Comparison of ENCODE assay signal across 1 cellular context in genomic region chr1:118960567-118961136, GRCh38.
TF ChIP-seq lines count a peak whose summit lies in the region.

No MANE protein-coding gene starts in this region.

TF ChIP-seq in HepG2, 621 proteins besides CTCF, POLR2A, EP300 and RAD21 (continued from another document and continues in another):
- TF ChIP-seq, protein P1, sequence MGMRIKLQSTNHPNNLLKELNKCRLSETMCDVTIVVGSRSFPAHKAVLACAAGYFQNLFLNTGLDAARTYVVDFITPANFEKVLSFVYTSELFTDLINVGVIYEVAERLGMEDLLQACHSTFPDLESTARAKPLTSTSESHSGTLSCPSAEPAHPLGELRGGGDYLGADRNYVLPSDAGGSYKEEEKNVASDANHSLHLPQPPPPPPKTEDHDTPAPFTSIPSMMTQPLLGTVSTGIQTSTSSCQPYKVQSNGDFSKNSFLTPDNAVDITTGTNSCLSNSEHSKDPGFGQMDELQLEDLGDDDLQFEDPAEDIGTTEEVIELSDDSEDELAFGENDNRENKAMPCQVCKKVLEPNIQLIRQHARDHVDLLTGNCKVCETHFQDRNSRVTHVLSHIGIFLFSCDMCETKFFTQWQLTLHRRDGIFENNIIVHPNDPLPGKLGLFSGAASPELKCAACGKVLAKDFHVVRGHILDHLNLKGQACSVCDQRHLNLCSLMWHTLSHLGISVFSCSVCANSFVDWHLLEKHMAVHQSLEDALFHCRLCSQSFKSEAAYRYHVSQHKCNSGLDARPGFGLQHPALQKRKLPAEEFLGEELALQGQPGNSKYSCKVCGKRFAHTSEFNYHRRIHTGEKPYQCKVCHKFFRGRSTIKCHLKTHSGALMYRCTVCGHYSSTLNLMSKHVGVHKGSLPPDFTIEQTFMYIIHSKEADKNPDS (CRISPR knock-in tag; IDR thresholded peaks at IDR 0.05), result peak; percentile 50; the same call in 1 of the 2 replicates
- TF ChIP-seq HNRNPK (IDR thresholded peaks at IDR 0.05; ENCODE audit: low read depth, low read length, poor library complexity, severe bottlenecking) (no peak), SRSF9 (IDR thresholded peaks at IDR 0.05; ENCODE audit: borderline replicate concordance, insufficient read depth, low read depth, low read length, poor library complexity, severe bottlenecking) (no peak), ZNF605 (CRISPR knock-in tag; IDR thresholded peaks at IDR 0.05) (peak; percentile 75), ZNF549 (CRISPR knock-in tag; IDR thresholded peaks at IDR 0.05) (no peak), GMEB1 (CRISPR knock-in tag; IDR thresholded peaks at IDR 0.05; ENCODE audit: borderline replicate concordance) (peak; percentile 68; the same call in 1 of the 2 replicates), ZXDC (CRISPR knock-in tag; IDR thresholded peaks at IDR 0.05) (no peak), NBN (conservative IDR thresholded peaks at IDR 0.05) (no peak), HOMEZ (CRISPR knock-in tag; IDR thresholded peaks at IDR 0.05; ENCODE audit: low read depth) (peak; percentile 96), ARNT2 (CRISPR knock-in tag; IDR thresholded peaks at IDR 0.05; ENCODE audit: low read depth) (0 out of 2 replicates have a peak, but pooled peaks have one; percentile 47), PHB2 (IDR thresholded peaks at IDR 0.05; ENCODE audit: partially characterized antibody) (no peak), TEAD3 (CRISPR knock-in tag; optimal IDR thresholded peaks at IDR 0.05; ENCODE audit: borderline replicate concordance) (peak; percentile 82), RARG (CRISPR knock-in tag; IDR thresholded peaks at IDR 0.05; ENCODE audit: low read depth) (no peak), ZNF251 (CRISPR knock-in tag; IDR thresholded peaks at IDR 0.05) (no peak), PRDM10 (CRISPR knock-in tag; IDR thresholded peaks at IDR 0.05; ENCODE audit: low read depth) (peak; percentile 68; the same call in 1 of the 2 replicates), MAFG (CRISPR knock-in tag; IDR thresholded peaks at IDR 0.05) (no peak), ZNF354B (CRISPR knock-in tag; IDR thresholded peaks at IDR 0.05) (no peak), RORA (CRISPR knock-in tag; IDR thresholded peaks at IDR 0.05) (no peak), ZNF432 (CRISPR knock-in tag; IDR thresholded peaks at IDR 0.05; ENCODE audit: borderline replicate concordance) (no peak), GATAD1 (CRISPR knock-in tag; IDR thresholded peaks at IDR 0.05) (peak; percentile 74), ZNF282 (IDR thresholded peaks at IDR 0.05; ENCODE audit: partially characterized antibody) (no peak), REST (IDR thresholded peaks at IDR 0.05; ENCODE audit: borderline replicate concordance in 1 of 2, low read depth in 1 of 2, low read length in 2 of 2) (peak in 1 of 2 experiments; percentile 62; a peak in 2 of 4 replicates), ZNF776 (CRISPR knock-in tag; IDR thresholded peaks at IDR 0.05) (no peak)
- TF ChIP-seq, protein P2, sequence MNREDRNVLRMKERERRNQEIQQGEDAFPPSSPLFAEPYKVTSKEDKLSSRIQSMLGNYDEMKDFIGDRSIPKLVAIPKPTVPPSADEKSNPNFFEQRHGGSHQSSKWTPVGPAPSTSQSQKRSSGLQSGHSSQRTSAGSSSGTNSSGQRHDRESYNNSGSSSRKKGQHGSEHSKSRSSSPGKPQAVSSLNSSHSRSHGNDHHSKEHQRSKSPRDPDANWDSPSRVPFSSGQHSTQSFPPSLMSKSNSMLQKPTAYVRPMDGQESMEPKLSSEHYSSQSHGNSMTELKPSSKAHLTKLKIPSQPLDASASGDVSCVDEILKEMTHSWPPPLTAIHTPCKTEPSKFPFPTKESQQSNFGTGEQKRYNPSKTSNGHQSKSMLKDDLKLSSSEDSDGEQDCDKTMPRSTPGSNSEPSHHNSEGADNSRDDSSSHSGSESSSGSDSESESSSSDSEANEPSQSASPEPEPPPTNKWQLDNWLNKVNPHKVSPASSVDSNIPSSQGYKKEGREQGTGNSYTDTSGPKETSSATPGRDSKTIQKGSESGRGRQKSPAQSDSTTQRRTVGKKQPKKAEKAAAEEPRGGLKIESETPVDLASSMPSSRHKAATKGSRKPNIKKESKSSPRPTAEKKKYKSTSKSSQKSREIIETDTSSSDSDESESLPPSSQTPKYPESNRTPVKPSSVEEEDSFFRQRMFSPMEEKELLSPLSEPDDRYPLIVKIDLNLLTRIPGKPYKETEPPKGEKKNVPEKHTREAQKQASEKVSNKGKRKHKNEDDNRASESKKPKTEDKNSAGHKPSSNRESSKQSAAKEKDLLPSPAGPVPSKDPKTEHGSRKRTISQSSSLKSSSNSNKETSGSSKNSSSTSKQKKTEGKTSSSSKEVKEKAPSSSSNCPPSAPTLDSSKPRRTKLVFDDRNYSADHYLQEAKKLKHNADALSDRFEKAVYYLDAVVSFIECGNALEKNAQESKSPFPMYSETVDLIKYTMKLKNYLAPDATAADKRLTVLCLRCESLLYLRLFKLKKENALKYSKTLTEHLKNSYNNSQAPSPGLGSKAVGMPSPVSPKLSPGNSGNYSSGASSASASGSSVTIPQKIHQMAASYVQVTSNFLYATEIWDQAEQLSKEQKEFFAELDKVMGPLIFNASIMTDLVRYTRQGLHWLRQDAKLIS (CRISPR knock-in tag; IDR thresholded peaks at IDR 0.05), result no peak
- TF ChIP-seq, protein P3, sequence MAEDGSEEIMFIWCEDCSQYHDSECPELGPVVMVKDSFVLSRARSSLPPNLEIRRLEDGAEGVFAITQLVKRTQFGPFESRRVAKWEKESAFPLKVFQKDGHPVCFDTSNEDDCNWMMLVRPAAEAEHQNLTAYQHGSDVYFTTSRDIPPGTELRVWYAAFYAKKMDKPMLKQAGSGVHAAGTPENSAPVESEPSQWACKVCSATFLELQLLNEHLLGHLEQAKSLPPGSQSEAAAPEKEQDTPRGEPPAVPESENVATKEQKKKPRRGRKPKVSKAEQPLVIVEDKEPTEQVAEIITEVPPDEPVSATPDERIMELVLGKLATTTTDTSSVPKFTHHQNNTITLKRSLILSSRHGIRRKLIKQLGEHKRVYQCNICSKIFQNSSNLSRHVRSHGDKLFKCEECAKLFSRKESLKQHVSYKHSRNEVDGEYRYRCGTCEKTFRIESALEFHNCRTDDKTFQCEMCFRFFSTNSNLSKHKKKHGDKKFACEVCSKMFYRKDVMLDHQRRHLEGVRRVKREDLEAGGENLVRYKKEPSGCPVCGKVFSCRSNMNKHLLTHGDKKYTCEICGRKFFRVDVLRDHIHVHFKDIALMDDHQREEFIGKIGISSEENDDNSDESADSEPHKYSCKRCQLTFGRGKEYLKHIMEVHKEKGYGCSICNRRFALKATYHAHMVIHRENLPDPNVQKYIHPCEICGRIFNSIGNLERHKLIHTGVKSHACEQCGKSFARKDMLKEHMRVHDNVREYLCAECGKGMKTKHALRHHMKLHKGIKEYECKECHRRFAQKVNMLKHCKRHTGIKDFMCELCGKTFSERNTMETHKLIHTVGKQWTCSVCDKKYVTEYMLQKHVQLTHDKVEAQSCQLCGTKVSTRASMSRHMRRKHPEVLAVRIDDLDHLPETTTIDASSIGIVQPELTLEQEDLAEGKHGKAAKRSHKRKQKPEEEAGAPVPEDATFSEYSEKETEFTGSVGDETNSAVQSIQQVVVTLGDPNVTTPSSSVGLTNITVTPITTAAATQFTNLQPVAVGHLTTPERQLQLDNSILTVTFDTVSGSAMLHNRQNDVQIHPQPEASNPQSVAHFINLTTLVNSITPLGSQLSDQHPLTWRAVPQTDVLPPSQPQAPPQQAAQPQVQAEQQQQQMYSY (CRISPR knock-in tag; IDR thresholded peaks at IDR 0.05), result no peak
